13 cellular contexts compared by ENCODE assay signal in genomic region chr14:102654298-102654697, GRCh38.
DNase-seq lines count a peak whose midpoint lies in the region; ATAC-seq and TF ChIP-seq lines count a peak whose summit lies in the region.
"Had no signal": no experiment of that assay in that cellular context is flagged by ENCODE, and none has a peak within 500 bp of the region (broad histone marks: within the 10 kb centered on the region; RNA-seq: fewer than 3 reads in every experiment).

No MANE protein-coding gene starts in this region.

- H3K9me3 Mint-ChIP-seq in Calu3 (ENCODE audit: low read depth, unreplicated experiment) (no peaks in the 10 kb centered on the region), osteocyte (ENCODE audit: unreplicated experiment) (no peaks in the 10 kb centered on the region)
- no peaks in the 10 kb centered on the region for H3K9me3 Mint-ChIP-seq in activated naive CD4-positive, alpha-beta T cell treated with anti-CD3 and anti-CD28 coated beads, Interleukin-2, amount 50 U/mL, for 72 hours

- H3K27ac Mint-ChIP-seq in Calu3 (ENCODE audit: unreplicated experiment) (peak overlapping the region; percentile 63), osteocyte (ENCODE audit: unreplicated experiment) (peak overlapping the region; percentile 60)
- H3K27ac Mint-ChIP-seq in activated naive CD4-positive, alpha-beta T cell treated with anti-CD3 and anti-CD28 coated beads, Interleukin-2, amount 50 U/mL, for 72 hours, result no peak overlapping the region

- H3K36me3 Mint-ChIP-seq in Calu3 (ENCODE audit: insufficient read depth, unreplicated experiment) (no peaks in the 10 kb centered on the region), osteocyte (ENCODE audit: unreplicated experiment) (no peaks in the 10 kb centered on the region)
- peaks cover 0 to 11% of the 10 kb centered on the region in 2 donors for H3K36me3 Mint-ChIP-seq in activated naive CD4-positive, alpha-beta T cell treated with anti-CD3 and anti-CD28 coated beads, Interleukin-2, amount 50 U/mL, for 72 hours

- BruUV-seq in Calu3 (replicated peaks; lab: Mats Ljungman, UMichigan), result no TSS peak

- H3K4me3 Mint-ChIP-seq in Calu3 (ENCODE audit: low read depth, unreplicated experiment), result peak overlapping the region; percentile 7
- H3K4me3 Mint-ChIP-seq in osteocyte (ENCODE audit: unreplicated experiment), result no peak overlapping the region

- ATAC-seq in activated naive CD4-positive, alpha-beta T cell treated with anti-CD3 and anti-CD28 coated beads, Interleukin-2, amount 50 U/mL, for 72 hours, result peak; percentile 77 to 83
- ATAC-seq in GM21786 (IDR thresholded peaks at IDR 0.05; ENCODE audit: unreplicated experiment) (no peak), GM21619 (IDR thresholded peaks at IDR 0.05; ENCODE audit: unreplicated experiment) (no peak), HG02938 (IDR thresholded peaks at IDR 0.05; ENCODE audit: unreplicated experiment) (no peak)

- H3K27me3 Mint-ChIP-seq in Calu3 (ENCODE audit: unreplicated experiment) (no peaks in the 10 kb centered on the region), osteocyte (ENCODE audit: unreplicated experiment) (no peaks in the 10 kb centered on the region)

- DNase-seq in Calu3 (no peak), HT1080 (ENCODE audit: low read depth) (peak; percentile 48), osteocyte (ENCODE audit: extremely low spot score, unreplicated experiment) (no peak), activated gamma-delta T cell (lab: John Stamatoyannopoulos, UW) (no peak)
- DNase-seq in activated naive CD4-positive, alpha-beta T cell treated with anti-CD3 and anti-CD28 coated beads, Interleukin-2, amount 50 U/mL, for 72 hours (ENCODE audit: low spot score in 2 of 2), result no peak
- DNase-seq: DND-41, islet precursor cell, NCI-H1092, NCI-H345, pancreas had no signal

- CTCF ChIA-PET in Calu3 (lab: Charles Lee), result interaction anchor here (0.6 to 0.7 kb wide), 2 partner anchors 9 to 675 kb away, joined by 3 to 11 read pairs; no protein-coding TSS in a partner anchor

- H3K4me1 Mint-ChIP-seq in Calu3 (ENCODE audit: low read depth, unreplicated experiment) (peaks cover 29% of the 10 kb centered on the region), osteocyte (ENCODE audit: unreplicated experiment) (peaks cover 41% of the 10 kb centered on the region)

- no peak for TF ChIP-seq CTCF in Calu3 (IDR thresholded peaks at IDR 0.05; ENCODE audit: unreplicated experiment)
- no peak for TF ChIP-seq CTCF in osteocyte (IDR thresholded peaks at IDR 0.05)

- intact Hi-C loops in Calu3 (cut with micrococcal nuclease; ENCODE audit: unreplicated experiment), result no loop called here

Comparison
In these comparisons a context has a peak if more than half of its experiments do, and no peak if none do; other contexts are left out.
1. H3K27ac Mint-ChIP-seq: peak in Calu3 (single experiment) and osteocyte (single experiment); none in activated naive CD4-positive, alpha-beta T cell treated with anti-CD3 and anti-CD28 coated beads, Interleukin-2, amount 50 U/mL, for 72 hours (0 of 2).
2. ATAC-seq: peak in activated naive CD4-positive, alpha-beta T cell treated with anti-CD3 and anti-CD28 coated beads, Interleukin-2, amount 50 U/mL, for 72 hours (2 of 2); none in GM21786 (single experiment), GM21619 (single experiment) and HG02938 (single experiment).